In genomic region chr14:22776215-22776614, GRCh38 we compare ENCODE assay signal across 25 cellular contexts. TPM values are rescaled to one million over a fixed set of nuclear protein-coding genes. Genes with fewer than 3 reads are reported as not detected.
"Had no signal": no experiment of that assay in that cellular context is flagged by ENCODE, and none has a peak within 500 bp of the region (broad histone marks: within the 10 kb centered on the region; RNA-seq: fewer than 3 reads in every experiment).

No MANE protein-coding gene starts in this region.

- FAIRE-seq: islet of Langerhans, small intestine had no signal

- H3K9me3 ChIP-seq: left ventricle myocardium inferior, ovary, sigmoid colon, spleen, tibial nerve, vagina had no signal

- H3K4me3 ChIP-seq: left ventricle myocardium inferior, lung, ovary, sigmoid colon, spleen, tibial nerve, vagina had no signal

- ATAC-seq: natural killer cell treated with Interleukin-12 subunit alpha and Interleukin-12 subunit beta and Interleukin-15 and Interleukin-18, amount 100 ng/mL, for 72 hours; right cardiac atrium; stimulated activated effector memory CD8-positive, alpha-beta T cell treated with anti-CD3 and anti-CD28 coated beads, Interleukin-12 subunit alpha, Interleukin-12 subunit beta, amount 100 ng/mL, for 72 hours; stimulated activated naive CD8-positive, alpha-beta T cell treated with anti-CD3 and anti-CD28 coated beads, Interleukin-15, amount 100 ng/mL, for 72 hours had no signal

- H3K4me1 Mint-ChIP-seq: immature natural killer cell; mesothelial cell of epicardium; stimulated activated effector memory CD8-positive, alpha-beta T cell treated with anti-CD3 and anti-CD28 coated beads, Interleukin-12 subunit alpha, Interleukin-12 subunit beta, amount 100 ng/mL, for 72 hours had no signal

- H3K4me1 ChIP-seq: sigmoid colon, vagina had no signal

- H3K9me3 Mint-ChIP-seq: immature natural killer cell; mesothelial cell of epicardium; naive B cell; natural killer cell treated with Interleukin-12 subunit alpha and Interleukin-12 subunit beta and Interleukin-15 and Interleukin-18, amount 100 ng/mL, for 72 hours; stimulated activated effector memory CD8-positive, alpha-beta T cell treated with anti-CD3 and anti-CD28 coated beads, Interleukin-12 subunit alpha, Interleukin-12 subunit beta, amount 100 ng/mL, for 72 hours; stimulated activated naive CD8-positive, alpha-beta T cell treated with anti-CD3 and anti-CD28 coated beads, Interleukin-15, amount 100 ng/mL, for 72 hours; type B pancreatic cell had no signal

- H3K27me3 Mint-ChIP-seq: naive B cell; natural killer cell treated with Interleukin-12 subunit alpha and Interleukin-12 subunit beta and Interleukin-15 and Interleukin-18, amount 100 ng/mL, for 72 hours; progenitor cell of endocrine pancreas; stimulated activated naive CD8-positive, alpha-beta T cell treated with anti-CD3 and anti-CD28 coated beads, Interleukin-15, amount 100 ng/mL, for 72 hours; type B pancreatic cell had no signal

- H3K27ac Mint-ChIP-seq: mesothelial cell of epicardium; natural killer cell treated with Interleukin-12 subunit alpha and Interleukin-12 subunit beta and Interleukin-15 and Interleukin-18, amount 100 ng/mL, for 72 hours; progenitor cell of endocrine pancreas; type B pancreatic cell had no signal

- H3K36me3 ChIP-seq: ovary had no signal

- H3K27me3 ChIP-seq: ovary, sigmoid colon, spleen, tibial nerve, vagina had no signal

- H3K27ac ChIP-seq: left ventricle myocardium inferior, ovary, sigmoid colon, tibial nerve, vagina had no signal

- H3K4me3 Mint-ChIP-seq: immature natural killer cell; mesothelial cell of epicardium; naive B cell; natural killer cell treated with Interleukin-12 subunit alpha and Interleukin-12 subunit beta and Interleukin-15 and Interleukin-18, amount 100 ng/mL, for 72 hours; stimulated activated effector memory CD8-positive, alpha-beta T cell treated with anti-CD3 and anti-CD28 coated beads, Interleukin-12 subunit alpha, Interleukin-12 subunit beta, amount 100 ng/mL, for 72 hours; stimulated activated naive CD8-positive, alpha-beta T cell treated with anti-CD3 and anti-CD28 coated beads, Interleukin-15, amount 100 ng/mL, for 72 hours; type B pancreatic cell had no signal

- DNase-seq: hypothalamus; immature natural killer cell; left ventricle myocardium inferior; mesendoderm; naive B cell; ovary; retina; right cardiac atrium; sigmoid colon; small intestine; spleen; stimulated activated CD4-positive, alpha-beta T cell treated with anti-CD3 and anti-CD28 coated beads, Interleukin-4, amount 100 ng/mL, for 24 hours; stimulated activated naive CD4-positive, alpha-beta T cell treated with Interleukin-2 at 50 U/mL for 16 hours; stimulated activated naive CD8-positive, alpha-beta T cell treated with anti-CD3 and anti-CD28 coated beads, Interleukin-15, amount 100 ng/mL, for 72 hours; substantia nigra had no signal

RNA-seq across cellular contexts. Expression of gene SLC7A7, which starts 39.0 kb away (rescaled TPM):
- polyA plus RNA-seq: neural cell had no signal
